In the genomic region with DNA sequence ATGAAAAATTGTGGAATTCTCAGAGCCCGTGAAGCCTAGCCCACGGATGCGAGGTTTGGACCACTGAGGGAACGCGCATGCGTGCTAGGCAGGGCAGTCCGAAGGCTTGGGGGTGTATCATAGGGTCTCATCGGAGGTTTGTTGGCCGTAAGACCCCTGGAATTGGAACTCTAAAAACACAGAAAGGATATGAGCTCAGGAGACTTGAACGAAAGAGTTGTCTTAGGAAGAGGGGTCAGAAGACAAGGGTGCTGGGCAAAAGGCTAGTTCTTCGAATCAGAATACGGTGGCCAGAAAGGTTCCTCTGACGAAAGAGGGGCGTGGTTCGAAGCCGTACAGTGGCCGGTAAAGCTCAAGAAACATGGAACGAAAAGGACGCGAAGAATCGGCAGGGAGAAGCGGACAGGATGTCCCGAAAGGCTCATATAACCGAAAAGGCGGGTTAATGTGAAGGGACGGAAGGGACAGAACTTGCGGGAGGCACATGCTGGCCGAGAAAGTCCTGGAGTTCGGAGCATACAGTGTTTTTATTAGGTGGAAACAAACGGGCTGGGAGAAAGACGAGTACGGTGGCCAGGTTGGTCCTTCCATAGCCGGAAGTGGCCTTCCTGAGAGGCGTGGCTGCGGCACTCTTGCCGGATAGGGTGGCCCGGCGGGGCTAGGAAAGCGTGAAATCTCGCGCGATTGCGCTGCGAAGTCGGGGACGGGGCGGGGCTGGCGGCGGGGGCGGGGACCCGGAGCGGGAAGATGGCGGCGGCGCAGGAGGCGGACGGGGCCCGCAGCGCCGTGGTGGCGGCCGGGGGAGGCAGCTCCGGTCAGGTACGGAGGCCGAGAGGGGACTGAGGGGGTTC, we compare ENCODE assay signal across 1 cellular context.
A peak's percentile ranks its signal among the peaks of the same experiment; 100 is the strongest.
TF ChIP-seq lines count a peak whose summit lies in the region.

A gene with protein sequence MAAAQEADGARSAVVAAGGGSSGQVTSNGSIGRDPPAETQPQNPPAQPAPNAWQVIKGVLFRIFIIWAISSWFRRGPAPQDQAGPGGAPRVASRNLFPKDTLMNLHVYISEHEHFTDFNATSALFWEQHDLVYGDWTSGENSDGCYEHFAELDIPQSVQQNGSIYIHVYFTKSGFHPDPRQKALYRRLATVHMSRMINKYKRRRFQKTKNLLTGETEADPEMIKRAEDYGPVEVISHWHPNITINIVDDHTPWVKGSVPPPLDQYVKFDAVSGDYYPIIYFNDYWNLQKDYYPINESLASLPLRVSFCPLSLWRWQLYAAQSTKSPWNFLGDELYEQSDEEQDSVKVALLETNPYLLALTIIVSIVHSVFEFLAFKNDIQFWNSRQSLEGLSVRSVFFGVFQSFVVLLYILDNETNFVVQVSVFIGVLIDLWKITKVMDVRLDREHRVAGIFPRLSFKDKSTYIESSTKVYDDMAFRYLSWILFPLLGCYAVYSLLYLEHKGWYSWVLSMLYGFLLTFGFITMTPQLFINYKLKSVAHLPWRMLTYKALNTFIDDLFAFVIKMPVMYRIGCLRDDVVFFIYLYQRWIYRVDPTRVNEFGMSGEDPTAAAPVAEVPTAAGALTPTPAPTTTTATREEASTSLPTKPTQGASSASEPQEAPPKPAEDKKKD (plus strand): TSS at position 732 of the 851 bp plus-strand sequence. CDS start 16 bp downstream, at position 748.

TF ChIP-seq in HepG2, 621 proteins besides CTCF, POLR2A, EP300 and RAD21 (continued from another document and continues in another):
- TF ChIP-seq, protein P1, sequence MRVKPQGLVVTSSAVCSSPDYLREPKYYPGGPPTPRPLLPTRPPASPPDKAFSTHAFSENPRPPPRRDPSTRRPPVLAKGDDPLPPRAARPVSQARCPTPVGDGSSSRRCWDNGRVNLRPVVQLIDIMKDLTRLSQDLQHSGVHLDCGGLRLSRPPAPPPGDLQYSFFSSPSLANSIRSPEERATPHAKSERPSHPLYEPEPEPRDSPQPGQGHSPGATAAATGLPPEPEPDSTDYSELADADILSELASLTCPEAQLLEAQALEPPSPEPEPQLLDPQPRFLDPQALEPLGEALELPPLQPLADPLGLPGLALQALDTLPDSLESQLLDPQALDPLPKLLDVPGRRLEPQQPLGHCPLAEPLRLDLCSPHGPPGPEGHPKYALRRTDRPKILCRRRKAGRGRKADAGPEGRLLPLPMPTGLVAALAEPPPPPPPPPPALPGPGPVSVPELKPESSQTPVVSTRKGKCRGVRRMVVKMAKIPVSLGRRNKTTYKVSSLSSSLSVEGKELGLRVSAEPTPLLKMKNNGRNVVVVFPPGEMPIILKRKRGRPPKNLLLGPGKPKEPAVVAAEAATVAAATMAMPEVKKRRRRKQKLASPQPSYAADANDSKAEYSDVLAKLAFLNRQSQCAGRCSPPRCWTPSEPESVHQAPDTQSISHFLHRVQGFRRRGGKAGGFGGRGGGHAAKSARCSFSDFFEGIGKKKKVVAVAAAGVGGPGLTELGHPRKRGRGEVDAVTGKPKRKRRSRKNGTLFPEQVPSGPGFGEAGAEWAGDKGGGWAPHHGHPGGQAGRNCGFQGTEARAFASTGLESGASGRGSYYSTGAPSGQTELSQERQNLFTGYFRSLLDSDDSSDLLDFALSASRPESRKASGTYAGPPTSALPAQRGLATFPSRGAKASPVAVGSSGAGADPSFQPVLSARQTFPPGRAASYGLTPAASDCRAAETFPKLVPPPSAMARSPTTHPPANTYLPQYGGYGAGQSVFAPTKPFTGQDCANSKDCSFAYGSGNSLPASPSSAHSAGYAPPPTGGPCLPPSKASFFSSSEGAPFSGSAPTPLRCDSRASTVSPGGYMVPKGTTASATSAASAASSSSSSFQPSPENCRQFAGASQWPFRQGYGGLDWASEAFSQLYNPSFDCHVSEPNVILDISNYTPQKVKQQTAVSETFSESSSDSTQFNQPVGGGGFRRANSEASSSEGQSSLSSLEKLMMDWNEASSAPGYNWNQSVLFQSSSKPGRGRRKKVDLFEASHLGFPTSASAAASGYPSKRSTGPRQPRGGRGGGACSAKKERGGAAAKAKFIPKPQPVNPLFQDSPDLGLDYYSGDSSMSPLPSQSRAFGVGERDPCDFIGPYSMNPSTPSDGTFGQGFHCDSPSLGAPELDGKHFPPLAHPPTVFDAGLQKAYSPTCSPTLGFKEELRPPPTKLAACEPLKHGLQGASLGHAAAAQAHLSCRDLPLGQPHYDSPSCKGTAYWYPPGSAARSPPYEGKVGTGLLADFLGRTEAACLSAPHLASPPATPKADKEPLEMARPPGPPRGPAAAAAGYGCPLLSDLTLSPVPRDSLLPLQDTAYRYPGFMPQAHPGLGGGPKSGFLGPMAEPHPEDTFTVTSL (CRISPR knock-in tag; IDR thresholded peaks at IDR 0.05; ENCODE audit: borderline replicate concordance), result no peak
- TF ChIP-seq PRPF4 (IDR thresholded peaks at IDR 0.05; ENCODE audit: low read depth, low read length, poor library complexity, severe bottlenecking), result no peak
- no peak for TF ChIP-seq IKZF1 (IDR thresholded peaks at IDR 0.05)
- TF ChIP-seq ETV5 (CRISPR knock-in tag; IDR thresholded peaks at IDR 0.05; ENCODE audit: borderline replicate concordance), result peak; percentile 79
- TF ChIP-seq SMYD3 (CRISPR knock-in tag; IDR thresholded peaks at IDR 0.05), result peak; percentile 90
- no peak for TF ChIP-seq NAIF1 (CRISPR knock-in tag; IDR thresholded peaks at IDR 0.05; ENCODE audit: borderline replicate concordance)
- TF ChIP-seq MAZ (IDR thresholded peaks at IDR 0.05; ENCODE audit: borderline replicate concordance, low read depth, low read length), result peak; percentile 36; the same call in 1 of the 2 replicates
- TF ChIP-seq MAZ (CRISPR knock-in tag; IDR thresholded peaks at IDR 0.05; ENCODE audit: low read depth), result 0 out of 2 replicates have a peak, but pooled peaks have one; percentile 24
- TF ChIP-seq HNRNPK (IDR thresholded peaks at IDR 0.05; ENCODE audit: low read depth, low read length, poor library complexity, severe bottlenecking), result peak; percentile 41
- TF ChIP-seq, protein P2, sequence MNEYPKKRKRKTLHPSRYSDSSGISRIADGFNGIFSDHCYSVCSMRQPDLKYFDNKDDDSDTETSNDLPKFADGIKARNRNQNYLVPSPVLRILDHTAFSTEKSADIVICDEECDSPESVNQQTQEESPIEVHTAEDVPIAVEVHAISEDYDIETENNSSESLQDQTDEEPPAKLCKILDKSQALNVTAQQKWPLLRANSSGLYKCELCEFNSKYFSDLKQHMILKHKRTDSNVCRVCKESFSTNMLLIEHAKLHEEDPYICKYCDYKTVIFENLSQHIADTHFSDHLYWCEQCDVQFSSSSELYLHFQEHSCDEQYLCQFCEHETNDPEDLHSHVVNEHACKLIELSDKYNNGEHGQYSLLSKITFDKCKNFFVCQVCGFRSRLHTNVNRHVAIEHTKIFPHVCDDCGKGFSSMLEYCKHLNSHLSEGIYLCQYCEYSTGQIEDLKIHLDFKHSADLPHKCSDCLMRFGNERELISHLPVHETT (CRISPR knock-in tag; conservative IDR thresholded peaks at IDR 0.05), result no peak; the same call in 1 of the 2 replicates
- TF ChIP-seq NBN (conservative IDR thresholded peaks at IDR 0.05), result 0 out of 2 replicates have a peak, but pooled peaks have one; percentile 67
- TF ChIP-seq ZNF749 (CRISPR knock-in tag; IDR thresholded peaks at IDR 0.05; ENCODE audit: borderline replicate concordance), result peak; percentile 62; the same call in 1 of the 2 replicates
- TF ChIP-seq, protein P3, sequence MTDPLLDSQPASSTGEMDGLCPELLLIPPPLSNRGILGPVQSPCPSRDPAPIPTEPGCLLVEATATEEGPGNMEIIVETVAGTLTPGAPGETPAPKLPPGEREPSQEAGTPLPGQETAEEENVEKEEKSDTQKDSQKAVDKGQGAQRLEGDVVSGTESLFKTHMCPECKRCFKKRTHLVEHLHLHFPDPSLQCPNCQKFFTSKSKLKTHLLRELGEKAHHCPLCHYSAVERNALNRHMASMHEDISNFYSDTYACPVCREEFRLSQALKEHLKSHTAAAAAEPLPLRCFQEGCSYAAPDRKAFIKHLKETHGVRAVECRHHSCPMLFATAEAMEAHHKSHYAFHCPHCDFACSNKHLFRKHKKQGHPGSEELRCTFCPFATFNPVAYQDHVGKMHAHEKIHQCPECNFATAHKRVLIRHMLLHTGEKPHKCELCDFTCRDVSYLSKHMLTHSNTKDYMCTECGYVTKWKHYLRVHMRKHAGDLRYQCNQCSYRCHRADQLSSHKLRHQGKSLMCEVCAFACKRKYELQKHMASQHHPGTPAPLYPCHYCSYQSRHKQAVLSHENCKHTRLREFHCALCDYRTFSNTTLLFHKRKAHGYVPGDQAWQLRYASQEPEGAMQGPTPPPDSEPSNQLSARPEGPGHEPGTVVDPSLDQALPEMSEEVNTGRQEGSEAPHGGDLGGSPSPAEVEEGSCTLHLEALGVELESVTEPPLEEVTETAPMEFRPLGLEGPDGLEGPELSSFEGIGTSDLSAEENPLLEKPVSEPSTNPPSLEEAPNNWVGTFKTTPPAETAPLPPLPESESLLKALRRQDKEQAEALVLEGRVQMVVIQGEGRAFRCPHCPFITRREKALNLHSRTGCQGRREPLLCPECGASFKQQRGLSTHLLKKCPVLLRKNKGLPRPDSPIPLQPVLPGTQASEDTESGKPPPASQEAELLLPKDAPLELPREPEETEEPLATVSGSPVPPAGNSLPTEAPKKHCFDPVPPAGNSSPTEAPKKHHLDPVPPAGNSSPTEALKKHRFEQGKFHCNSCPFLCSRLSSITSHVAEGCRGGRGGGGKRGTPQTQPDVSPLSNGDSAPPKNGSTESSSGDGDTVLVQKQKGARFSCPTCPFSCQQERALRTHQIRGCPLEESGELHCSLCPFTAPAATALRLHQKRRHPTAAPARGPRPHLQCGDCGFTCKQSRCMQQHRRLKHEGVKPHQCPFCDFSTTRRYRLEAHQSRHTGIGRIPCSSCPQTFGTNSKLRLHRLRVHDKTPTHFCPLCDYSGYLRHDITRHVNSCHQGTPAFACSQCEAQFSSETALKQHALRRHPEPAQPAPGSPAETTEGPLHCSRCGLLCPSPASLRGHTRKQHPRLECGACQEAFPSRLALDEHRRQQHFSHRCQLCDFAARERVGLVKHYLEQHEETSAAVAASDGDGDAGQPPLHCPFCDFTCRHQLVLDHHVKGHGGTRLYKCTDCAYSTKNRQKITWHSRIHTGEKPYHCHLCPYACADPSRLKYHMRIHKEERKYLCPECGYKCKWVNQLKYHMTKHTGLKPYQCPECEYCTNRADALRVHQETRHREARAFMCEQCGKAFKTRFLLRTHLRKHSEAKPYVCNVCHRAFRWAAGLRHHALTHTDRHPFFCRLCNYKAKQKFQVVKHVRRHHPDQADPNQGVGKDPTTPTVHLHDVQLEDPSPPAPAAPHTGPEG (CRISPR knock-in tag; IDR thresholded peaks at IDR 0.05), result peak; percentile 32
- TF ChIP-seq ZNF446 (CRISPR knock-in tag; IDR thresholded peaks at IDR 0.05), result peak; percentile 58; the same call in 1 of the 2 replicates
- peak; percentile 76 for TF ChIP-seq SP1 (IDR thresholded peaks at IDR 0.05)
- TF ChIP-seq SP1 (CRISPR knock-in tag; IDR thresholded peaks at IDR 0.05), result peak; percentile 91
- TF ChIP-seq, protein P4, sequence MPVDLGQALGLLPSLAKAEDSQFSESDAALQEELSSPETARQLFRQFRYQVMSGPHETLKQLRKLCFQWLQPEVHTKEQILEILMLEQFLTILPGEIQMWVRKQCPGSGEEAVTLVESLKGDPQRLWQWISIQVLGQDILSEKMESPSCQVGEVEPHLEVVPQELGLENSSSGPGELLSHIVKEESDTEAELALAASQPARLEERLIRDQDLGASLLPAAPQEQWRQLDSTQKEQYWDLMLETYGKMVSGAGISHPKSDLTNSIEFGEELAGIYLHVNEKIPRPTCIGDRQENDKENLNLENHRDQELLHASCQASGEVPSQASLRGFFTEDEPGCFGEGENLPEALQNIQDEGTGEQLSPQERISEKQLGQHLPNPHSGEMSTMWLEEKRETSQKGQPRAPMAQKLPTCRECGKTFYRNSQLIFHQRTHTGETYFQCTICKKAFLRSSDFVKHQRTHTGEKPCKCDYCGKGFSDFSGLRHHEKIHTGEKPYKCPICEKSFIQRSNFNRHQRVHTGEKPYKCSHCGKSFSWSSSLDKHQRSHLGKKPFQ (CRISPR knock-in tag; IDR thresholded peaks at IDR 0.05; ENCODE audit: insufficient replicate concordance), result no peak
- 0 out of 2 replicates have a peak, but pooled peaks have one; percentile 63 for TF ChIP-seq IRX3 (CRISPR knock-in tag; IDR thresholded peaks at IDR 0.05; ENCODE audit: borderline replicate concordance, low read depth)
- 0 out of 2 replicates have a peak, but pooled peaks have one; percentile 41 for TF ChIP-seq NPAS2 (CRISPR knock-in tag; IDR thresholded peaks at IDR 0.05; ENCODE audit: borderline replicate concordance)
- no peak for TF ChIP-seq ZNF34 (CRISPR knock-in tag; IDR thresholded peaks at IDR 0.05; ENCODE audit: borderline replicate concordance)
- TF ChIP-seq, protein P5, sequence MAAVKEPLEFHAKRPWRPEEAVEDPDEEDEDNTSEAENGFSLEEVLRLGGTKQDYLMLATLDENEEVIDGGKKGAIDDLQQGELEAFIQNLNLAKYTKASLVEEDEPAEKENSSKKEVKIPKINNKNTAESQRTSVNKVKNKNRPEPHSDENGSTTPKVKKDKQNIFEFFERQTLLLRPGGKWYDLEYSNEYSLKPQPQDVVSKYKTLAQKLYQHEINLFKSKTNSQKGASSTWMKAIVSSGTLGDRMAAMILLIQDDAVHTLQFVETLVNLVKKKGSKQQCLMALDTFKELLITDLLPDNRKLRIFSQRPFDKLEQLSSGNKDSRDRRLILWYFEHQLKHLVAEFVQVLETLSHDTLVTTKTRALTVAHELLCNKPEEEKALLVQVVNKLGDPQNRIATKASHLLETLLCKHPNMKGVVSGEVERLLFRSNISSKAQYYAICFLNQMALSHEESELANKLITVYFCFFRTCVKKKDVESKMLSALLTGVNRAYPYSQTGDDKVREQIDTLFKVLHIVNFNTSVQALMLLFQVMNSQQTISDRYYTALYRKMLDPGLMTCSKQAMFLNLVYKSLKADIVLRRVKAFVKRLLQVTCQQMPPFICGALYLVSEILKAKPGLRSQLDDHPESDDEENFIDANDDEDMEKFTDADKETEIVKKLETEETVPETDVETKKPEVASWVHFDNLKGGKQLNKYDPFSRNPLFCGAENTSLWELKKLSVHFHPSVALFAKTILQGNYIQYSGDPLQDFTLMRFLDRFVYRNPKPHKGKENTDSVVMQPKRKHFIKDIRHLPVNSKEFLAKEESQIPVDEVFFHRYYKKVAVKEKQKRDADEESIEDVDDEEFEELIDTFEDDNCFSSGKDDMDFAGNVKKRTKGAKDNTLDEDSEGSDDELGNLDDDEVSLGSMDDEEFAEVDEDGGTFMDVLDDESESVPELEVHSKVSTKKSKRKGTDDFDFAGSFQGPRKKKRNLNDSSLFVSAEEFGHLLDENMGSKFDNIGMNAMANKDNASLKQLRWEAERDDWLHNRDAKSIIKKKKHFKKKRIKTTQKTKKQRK (IDR thresholded peaks at IDR 0.05; ENCODE audit: low read length), result no peak
- TF ChIP-seq CAMTA2 (CRISPR knock-in tag; IDR thresholded peaks at IDR 0.05; ENCODE audit: borderline replicate concordance), result peak; percentile 78; the same call in 1 of the 2 replicates
- TF ChIP-seq, protein P6, sequence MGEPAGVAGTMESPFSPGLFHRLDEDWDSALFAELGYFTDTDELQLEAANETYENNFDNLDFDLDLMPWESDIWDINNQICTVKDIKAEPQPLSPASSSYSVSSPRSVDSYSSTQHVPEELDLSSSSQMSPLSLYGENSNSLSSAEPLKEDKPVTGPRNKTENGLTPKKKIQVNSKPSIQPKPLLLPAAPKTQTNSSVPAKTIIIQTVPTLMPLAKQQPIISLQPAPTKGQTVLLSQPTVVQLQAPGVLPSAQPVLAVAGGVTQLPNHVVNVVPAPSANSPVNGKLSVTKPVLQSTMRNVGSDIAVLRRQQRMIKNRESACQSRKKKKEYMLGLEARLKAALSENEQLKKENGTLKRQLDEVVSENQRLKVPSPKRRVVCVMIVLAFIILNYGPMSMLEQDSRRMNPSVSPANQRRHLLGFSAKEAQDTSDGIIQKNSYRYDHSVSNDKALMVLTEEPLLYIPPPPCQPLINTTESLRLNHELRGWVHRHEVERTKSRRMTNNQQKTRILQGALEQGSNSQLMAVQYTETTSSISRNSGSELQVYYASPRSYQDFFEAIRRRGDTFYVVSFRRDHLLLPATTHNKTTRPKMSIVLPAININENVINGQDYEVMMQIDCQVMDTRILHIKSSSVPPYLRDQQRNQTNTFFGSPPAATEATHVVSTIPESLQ (CRISPR knock-in tag; conservative IDR thresholded peaks at IDR 0.05), result no peak
- TF ChIP-seq ZNF230 (CRISPR knock-in tag; IDR thresholded peaks at IDR 0.05), result 0 out of 2 replicates have a peak, but pooled peaks have one; percentile 39
- TF ChIP-seq ZNF772 (CRISPR knock-in tag; IDR thresholded peaks at IDR 0.05), result no peak
